In genomic region chr11:78647986-78648875, GRCh38 we compare ENCODE assay signal across 23 cellular contexts.
DNase-seq lines count a peak whose midpoint lies in the region; ATAC-seq and TF ChIP-seq lines count a peak whose summit lies in the region.
"Had no signal": no experiment of that assay in that cellular context is flagged by ENCODE, and none has a peak within 500 bp of the region (broad histone marks: within the 10 kb centered on the region; RNA-seq: fewer than 3 reads in every experiment).

No MANE protein-coding gene starts in this region.

- no peaks in the 10 kb centered on the region for H3K9me3 Mint-ChIP-seq in nephron progenitor cell
- H3K9me3 Mint-ChIP-seq: activated T-helper 2 cell treated with anti-CD3 and anti-CD28 coated beads, Interferon-gamma antibody, Interleukin-2, Interleukin-4, amounts not matched to agents 10 μg/mL and 5 μg/mL and 100 μg/mL, durations not matched to agents 14 hours and 24 hours and 36 hours; CD14-positive monocyte; effector memory CD8-positive, alpha-beta T cell; H9; nephron; stimulated activated naive B cell treated with anti-CD40 and anti-IgM and Interleukin-4, amounts not matched to agents 10 μg/mL and 1 μg/mL and 100 μg/mL, for 72 hours had no signal

- peak overlapping the region; percentile 21 for H3K27ac Mint-ChIP-seq in nephron progenitor cell
- H3K27ac Mint-ChIP-seq: CD14-positive monocyte; effector memory CD8-positive, alpha-beta T cell; H9; nephron; progenitor cell of endocrine pancreas; stimulated activated naive B cell treated with anti-CD40 and anti-IgM and Interleukin-4, amounts not matched to agents 10 μg/mL and 1 μg/mL and 100 μg/mL, for 72 hours had no signal

- WGBS in transverse colon (ENCODE audit: low coverage in 1 of 2), 2 donors, result 74% methylated on average over 9 of the region's 9 CpGs; no CpG with 5 or more reads in 1 of the 2 donors

- ATAC-seq in GM21447 (IDR thresholded peaks at IDR 0.05; ENCODE audit: unreplicated experiment) (no peak), GM18502 (IDR thresholded peaks at IDR 0.05; ENCODE audit: poor library complexity, unreplicated experiment) (no peak)
- ATAC-seq: body of pancreas; effector memory CD8-positive, alpha-beta T cell; left colon; stimulated activated naive B cell treated with anti-CD40 and anti-IgM and Interleukin-4, amounts not matched to agents 10 μg/mL and 1 μg/mL and 100 μg/mL, for 72 hours had no signal

- H3K27me3 ChIP-seq in transverse colon, result no peaks in the 10 kb centered on the region
- H3K27me3 ChIP-seq: body of pancreas had no signal

- DNase-seq in activated CD8-positive, alpha-beta memory T cell treated with anti-CD3 and anti-CD28 coated beads for 24 hours, result peak; percentile 45
- DNase-seq in activated CD8-positive, alpha-beta memory T cell treated with anti-CD3 and anti-CD28 coated beads, Interleukin-2, amount 50 U/mL, for 4 hours, result no peak
- DNase-seq in NCI-H146 treated with DMSO at 0.1 percent for 48 hours (lab: John Stamatoyannopoulos, UW; ENCODE audit: unreplicated experiment) (peak; percentile 88), NCI-H748 treated with DMSO at 0.1 percent for 48 hours (lab: John Stamatoyannopoulos, UW) (peak; percentile 46), nephron progenitor cell (no peak), transverse colon (no peak)
- DNase-seq: ACHN; body of pancreas; DMS 273 treated with DMSO at 0.1 percent for 48 hours; effector memory CD8-positive, alpha-beta T cell; H9; KBM-7; left colon; NCI-H226; stimulated activated CD4-positive, alpha-beta T cell treated with anti-CD3 and anti-CD28 coated beads, Interleukin-1b, Interleukin-23, amount 100 ng/mL, for 48 hours; stimulated activated naive B cell treated with anti-CD40 and anti-IgM and Interleukin-4, amounts not matched to agents 10 μg/mL and 1 μg/mL and 100 μg/mL, for 72 hours; SW 1271 had no signal

- in situ Hi-C loops in transverse colon (cut with MboI; ENCODE audit: low pct_ligation_motif_present in 1 of 4, low pct_unique_long_range_greater_than_20kb in 1 of 4, low sequenced_read_pairs in 3 of 4), result loop anchor here in 1 of 4 donors (10.0 kb wide), 1 partner anchor 307 kb away; no protein-coding TSS in a partner anchor

- no peaks in the 10 kb centered on the region for H3K36me3 Mint-ChIP-seq in nephron progenitor cell (ENCODE audit: low read depth)
- H3K36me3 Mint-ChIP-seq: CD14-positive monocyte; stimulated activated naive B cell treated with anti-CD40 and anti-IgM and Interleukin-4, amounts not matched to agents 10 μg/mL and 1 μg/mL and 100 μg/mL, for 72 hours had no signal

- no peaks in the 10 kb centered on the region for H3K9me3 ChIP-seq in transverse colon
- H3K9me3 ChIP-seq: body of pancreas had no signal

- peaks cover 41% of the 10 kb centered on the region for H3K4me1 Mint-ChIP-seq in nephron progenitor cell

- no peaks in the 10 kb centered on the region for H3K36me3 ChIP-seq in transverse colon

- no peak overlapping the region for H3K4me3 Mint-ChIP-seq in nephron progenitor cell
- H3K4me3 Mint-ChIP-seq: CD14-positive monocyte; effector memory CD8-positive, alpha-beta T cell; H9; nephron; stimulated activated naive B cell treated with anti-CD40 and anti-IgM and Interleukin-4, amounts not matched to agents 10 μg/mL and 1 μg/mL and 100 μg/mL, for 72 hours had no signal

- TF ChIP-seq POLR2A in transverse colon (IDR thresholded peaks at IDR 0.05), result no peak

- TF ChIP-seq EP300 in transverse colon (IDR thresholded peaks at IDR 0.05; ENCODE audit: low read depth), result no peak

- H3K4me1 ChIP-seq in transverse colon, result no peaks in the 10 kb centered on the region
- H3K4me1 ChIP-seq: body of pancreas had no signal

- H3K27me3 Mint-ChIP-seq in nephron progenitor cell (ENCODE audit: low read depth, poor library complexity), result peaks cover 5% of the 10 kb centered on the region

- H3K27ac ChIP-seq in transverse colon, result no peak overlapping the region
- H3K27ac ChIP-seq: body of pancreas had no signal

- intact Hi-C loops in transverse colon (cut with DNase I; ENCODE audit: low total_unique reads), result loop anchor here (5.0 kb wide), 2 partner anchors 429 to 844 kb away; no protein-coding TSS in a partner anchor

- no peak for TF ChIP-seq CTCF in nephron progenitor cell (IDR thresholded peaks at IDR 0.05)
- no peak for TF ChIP-seq CTCF in transverse colon (IDR thresholded peaks at IDR 0.05)

- no peak overlapping the region for H3K4me3 ChIP-seq in transverse colon
- H3K4me3 ChIP-seq: body of pancreas had no signal

Comparison
In these comparisons a context has a peak if more than half of its experiments do, and no peak if none do; other contexts are left out.
1. DNase-seq: peak in activated CD8-positive, alpha-beta memory T cell treated with anti-CD3 and anti-CD28 coated beads for 24 hours (single experiment), NCI-H146 treated with DMSO at 0.1 percent for 48 hours (single experiment) and NCI-H748 treated with DMSO at 0.1 percent for 48 hours (single experiment); none in activated CD8-positive, alpha-beta memory T cell treated with anti-CD3 and anti-CD28 coated beads, Interleukin-2, amount 50 U/mL, for 4 hours (single experiment), nephron progenitor cell (single experiment) and transverse colon (single experiment).